Comparison of ENCODE assay signal across 9 cellular contexts in genomic region chr4:1214101-1215095, GRCh38.
"Had no signal": no experiment of that assay in that cellular context is flagged by ENCODE, and none has a peak within 500 bp of the region (broad histone marks: within the 10 kb centered on the region; RNA-seq: fewer than 3 reads in every experiment).

No MANE protein-coding gene starts in this region.

- H3K27ac ChIP-seq: cardiac muscle cell, heart right ventricle, ovary had no signal

- DNase-seq: activated CD4-positive, alpha-beta memory T cell treated with anti-CD3 and anti-CD28 coated beads, Interleukin-2, amount 10 ng/mL, durations not matched to agents 7 days and 5 days; activated CD4-positive, alpha-beta T cell treated with anti-CD3 and anti-CD28 coated beads for 36 hours; activated T-cell treated with anti-CD3 and anti-CD28 coated beads, Interleukin-2, amount 50 U/mL, for 72 hours; stimulated activated CD4-positive, alpha-beta T cell treated with anti-CD3 and anti-CD28 coated beads, Interleukin-4, amount 100 ng/mL, for 1 hour; T-helper 9 cell had no signal

- ATAC-seq: activated CD4-positive, alpha-beta T cell treated with anti-CD3 and anti-CD28 coated beads for 36 hours; activated T-cell treated with anti-CD3 and anti-CD28 coated beads, Interleukin-2, amount 50 U/mL, for 72 hours; heart right ventricle had no signal

- H3K4me3 ChIP-seq: cardiac muscle cell, heart right ventricle, ovary, transverse colon had no signal

- H3K27me3 ChIP-seq: cardiac muscle cell, heart right ventricle, ovary, transverse colon had no signal

- H3K9me3 ChIP-seq: heart right ventricle, ovary, transverse colon had no signal

- H3K36me3 ChIP-seq: ovary had no signal
